Comparison of ENCODE assay signal across 16 cellular contexts in genomic region chr2:157779794-157780193, GRCh38.
DNase-seq lines count a peak whose midpoint lies in the region; TF ChIP-seq lines count a peak whose summit lies in the region.
"Had no signal": no experiment of that assay in that cellular context is flagged by ENCODE, and none has a peak within 500 bp of the region (broad histone marks: within the 10 kb centered on the region; RNA-seq: fewer than 3 reads in every experiment).

No MANE protein-coding gene starts in this region.

- peak overlapping the region; percentile 61 for H3K27ac Mint-ChIP-seq in activated naive CD4-positive, alpha-beta T cell treated with anti-CD3 and anti-CD28 coated beads, Interleukin-2, amount 50 U/mL, for 24 hours
- H3K27ac Mint-ChIP-seq: CD4-positive, alpha-beta T cell; GM23338; HFFc6 had no signal

- no peak for DNase-seq in activated naive CD4-positive, alpha-beta T cell treated with Interleukin-2 at 50 U/mL for 16 hours
- DNase-seq in DMS53 treated with DMSO at 0.1 percent for 48 hours (lab: John Stamatoyannopoulos, UW; ENCODE audit: unreplicated experiment) (peak; percentile 8), left kidney (ENCODE audit: low read depth, low spot score) (peak; percentile 68), HEK293T (ENCODE audit: extremely low spot score) (no peak), DMS 273 treated with DMSO at 0.1 percent for 48 hours (lab: John Stamatoyannopoulos, UW) (no peak), NCI-H1417 (lab: John Stamatoyannopoulos, UW) (no peak)
- DNase-seq: AML-193; CD4-positive, alpha-beta T cell; DMS153; DND-41; EL; HCEC 1CT; HFFc6; IMR-90 had no signal

- no peaks in the 10 kb centered on the region for H3K9me3 Mint-ChIP-seq in activated naive CD4-positive, alpha-beta T cell treated with anti-CD3 and anti-CD28 coated beads, Interleukin-2, amount 50 U/mL, for 24 hours
- H3K9me3 Mint-ChIP-seq: CD4-positive, alpha-beta T cell; GM23338; HFFc6 had no signal

- CTCF ChIA-PET in HEK293T (lab: Yijun Ruan, JAX), result interaction anchor here (0.6 kb wide), 1 partner anchor 697 kb away, joined by 3 read pairs; no protein-coding TSS in a partner anchor

- peaks cover 4% of the 10 kb centered on the region for H3K36me3 Mint-ChIP-seq in activated naive CD4-positive, alpha-beta T cell treated with anti-CD3 and anti-CD28 coated beads, Interleukin-2, amount 50 U/mL, for 24 hours

- H3K4me1 Mint-ChIP-seq in activated naive CD4-positive, alpha-beta T cell treated with anti-CD3 and anti-CD28 coated beads, Interleukin-2, amount 50 U/mL, for 24 hours, result peaks cover 31% of the 10 kb centered on the region

- H3K27me3 Mint-ChIP-seq in activated naive CD4-positive, alpha-beta T cell treated with anti-CD3 and anti-CD28 coated beads, Interleukin-2, amount 50 U/mL, for 24 hours, result no peaks in the 10 kb centered on the region
- H3K27me3 Mint-ChIP-seq: CD4-positive, alpha-beta T cell had no signal

- POLR2A ChIA-PET in HEK293T (lab: Yijun Ruan, JAX), result no interaction called here

- no peak overlapping the region for H3K4me3 Mint-ChIP-seq in activated naive CD4-positive, alpha-beta T cell treated with anti-CD3 and anti-CD28 coated beads, Interleukin-2, amount 50 U/mL, for 24 hours
- H3K4me3 Mint-ChIP-seq: CD4-positive, alpha-beta T cell; GM23338; HFFc6 had no signal

TF ChIP-seq in HEK293T, 16 proteins besides CTCF, POLR2A, EP300 and RAD21:
- TF ChIP-seq SUZ12 (IDR thresholded peaks at IDR 0.05) (no peak), BHLHE40 (IDR thresholded peaks at IDR 0.05; ENCODE audit: borderline replicate concordance) (no peak), HDGF (IDR thresholded peaks at IDR 0.05; ENCODE audit: borderline replicate concordance) (no peak), NFRKB (IDR thresholded peaks at IDR 0.05) (no peak), ZNF384 (IDR thresholded peaks at IDR 0.05) (no peak), TARDBP (IDR thresholded peaks at IDR 0.05) (no peak), L3MBTL2 (conservative IDR thresholded peaks at IDR 0.05) (no peak), PKNOX1 (IDR thresholded peaks at IDR 0.05) (no peak), FOXM1 (IDR thresholded peaks at IDR 0.05; ENCODE audit: borderline replicate concordance) (no peak), FOXK2 (IDR thresholded peaks at IDR 0.05) (no peak), SP1 (IDR thresholded peaks at IDR 0.05) (no peak), CTBP1 (IDR thresholded peaks at IDR 0.05; ENCODE audit: borderline replicate concordance) (no peak), FOXA1 (IDR thresholded peaks at IDR 0.05) (no peak)

Comparison
In these comparisons a context has a peak if more than half of its experiments do, and no peak if none do; other contexts are left out.
1. DNase-seq: peak in DMS53 treated with DMSO at 0.1 percent for 48 hours (single experiment) and left kidney (single experiment); none in activated naive CD4-positive, alpha-beta T cell treated with Interleukin-2 at 50 U/mL for 16 hours (single experiment), HEK293T (single experiment), DMS 273 treated with DMSO at 0.1 percent for 48 hours (single experiment) and NCI-H1417 (0 of 3).